ENCODE assay signal across 8 cellular contexts in the genomic region with DNA sequence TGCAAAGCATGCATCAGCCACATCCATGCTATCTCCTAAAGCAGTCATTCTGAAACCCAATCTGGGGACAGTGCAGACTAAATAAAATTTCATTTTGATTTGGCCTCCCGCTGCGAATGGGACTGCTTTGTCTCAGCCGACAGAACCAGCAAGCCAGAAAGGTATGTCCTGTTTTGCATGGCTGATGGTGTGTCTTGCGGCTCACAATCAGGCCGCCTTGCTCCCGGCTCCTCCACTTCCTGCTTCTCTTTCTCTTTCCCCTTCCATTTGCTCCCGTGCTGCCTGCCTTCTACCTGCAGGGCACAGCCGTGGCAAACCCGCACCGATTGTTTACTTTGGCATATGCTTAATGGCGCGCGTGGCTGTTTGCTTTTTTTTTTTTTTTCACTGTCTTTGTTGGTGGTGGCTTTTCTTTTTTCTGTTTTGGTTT.
DNase-seq lines count a peak whose midpoint lies in the region; ATAC-seq and TF ChIP-seq lines count a peak whose summit lies in the region.

No MANE protein-coding gene starts in this region.

- intact Hi-C loops in Panc1 (cut with micrococcal nuclease; ENCODE audit: unreplicated experiment) = no loop called here

- H3K9me3 ChIP-seq in Panc1 (ENCODE audit: control insufficient read depth, insufficient read depth, low read depth, low read length) (no peaks in the 10 kb centered on the region), iPS-20b (ENCODE audit: insufficient read depth, low read depth, low read length) (no peaks in the 10 kb centered on the region)

- peak; percentile 62 for DNase-seq in Ammon's horn (ENCODE audit: low spot score)
- no peak for DNase-seq in Panc1 (ENCODE audit: low read depth, low spot score)
- DNase-seq in superior temporal gyrus (ENCODE audit: extremely low spot score) = peak; percentile 81
- DNase-seq in GDM1 (lab: John Stamatoyannopoulos, UW) = no peak
- no peak for DNase-seq in COLO829 (ENCODE audit: low spot score)

- BruUV-seq in Panc1 (replicated peaks; lab: Mats Ljungman, UMichigan) = no TSS peak

- ATAC-seq in GM18867 (IDR thresholded peaks at IDR 0.05; ENCODE audit: unreplicated experiment) (peak; percentile 78), HG03066 (IDR thresholded peaks at IDR 0.05; ENCODE audit: low read depth, unreplicated experiment) (peak; percentile 65), Panc1 (no peak)

- H3K36me3 ChIP-seq in Panc1 (ENCODE audit: control insufficient read depth, insufficient read depth, low read length) = no peaks in the 10 kb centered on the region
- H3K36me3 ChIP-seq in iPS-20b (ENCODE audit: insufficient read depth, low read depth, low read length) = no peaks in the 10 kb centered on the region

- H3K27me3 ChIP-seq in Panc1 (ENCODE audit: control insufficient read depth, insufficient read depth, low read length) (peaks cover 3% of the 10 kb centered on the region; the same call in 1 of the 2 replicates), iPS-20b (ENCODE audit: insufficient read depth, low read length) (no peaks in the 10 kb centered on the region)

- peak overlapping the region; percentile 19 to 31 for H3K4me3 ChIP-seq in Panc1 (ENCODE audit: low read depth in 2 of 2, low read length in 2 of 2)
- H3K4me3 ChIP-seq in iPS-20b (ENCODE audit: low read length) = peak overlapping the region; percentile 55

- H3K4me1 ChIP-seq in Panc1 (ENCODE audit: control insufficient read depth, insufficient read depth, low read length) = no peaks in the 10 kb centered on the region
- H3K4me1 ChIP-seq in iPS-20b (ENCODE audit: insufficient read depth, low read length) = peaks cover 26% of the 10 kb centered on the region

- in situ Hi-C loops in Panc1 (cut with HindIII; ENCODE audit: low pct_unique_long_range_greater_than_20kb, low sequenced_read_pairs) = no loop called here

- TF ChIP-seq CTCF in Panc1 (IDR thresholded peaks at IDR 0.05) = no peak

- POLR2A ChIA-PET in Panc1 (lab: Charles Lee) = interaction anchor here (0.7 kb wide), 1 partner anchor 97 kb away, joined by 12 read pairs; no protein-coding TSS in a partner anchor

- peak overlapping the region; percentile 74 for H3K9ac ChIP-seq in iPS-20b (ENCODE audit: low read depth, low read length)

- CTCF ChIA-PET in Panc1 (lab: Charles Lee) = no interaction called here

- no peak overlapping the region for H3K27ac ChIP-seq in Panc1 (ENCODE audit: low read length)
- no peak overlapping the region for H3K27ac ChIP-seq in iPS-20b (ENCODE audit: low read length)

Comparison
In these comparisons a context has a peak if more than half of its experiments do, and no peak if none do; other contexts are left out.
1. DNase-seq: peak in Ammon's horn (single experiment) and superior temporal gyrus (single experiment); none in Panc1 (single experiment), GDM1 (single experiment) and COLO829 (single experiment).